Comparison of ENCODE assay signal across 8 cellular contexts in the genomic region with DNA sequence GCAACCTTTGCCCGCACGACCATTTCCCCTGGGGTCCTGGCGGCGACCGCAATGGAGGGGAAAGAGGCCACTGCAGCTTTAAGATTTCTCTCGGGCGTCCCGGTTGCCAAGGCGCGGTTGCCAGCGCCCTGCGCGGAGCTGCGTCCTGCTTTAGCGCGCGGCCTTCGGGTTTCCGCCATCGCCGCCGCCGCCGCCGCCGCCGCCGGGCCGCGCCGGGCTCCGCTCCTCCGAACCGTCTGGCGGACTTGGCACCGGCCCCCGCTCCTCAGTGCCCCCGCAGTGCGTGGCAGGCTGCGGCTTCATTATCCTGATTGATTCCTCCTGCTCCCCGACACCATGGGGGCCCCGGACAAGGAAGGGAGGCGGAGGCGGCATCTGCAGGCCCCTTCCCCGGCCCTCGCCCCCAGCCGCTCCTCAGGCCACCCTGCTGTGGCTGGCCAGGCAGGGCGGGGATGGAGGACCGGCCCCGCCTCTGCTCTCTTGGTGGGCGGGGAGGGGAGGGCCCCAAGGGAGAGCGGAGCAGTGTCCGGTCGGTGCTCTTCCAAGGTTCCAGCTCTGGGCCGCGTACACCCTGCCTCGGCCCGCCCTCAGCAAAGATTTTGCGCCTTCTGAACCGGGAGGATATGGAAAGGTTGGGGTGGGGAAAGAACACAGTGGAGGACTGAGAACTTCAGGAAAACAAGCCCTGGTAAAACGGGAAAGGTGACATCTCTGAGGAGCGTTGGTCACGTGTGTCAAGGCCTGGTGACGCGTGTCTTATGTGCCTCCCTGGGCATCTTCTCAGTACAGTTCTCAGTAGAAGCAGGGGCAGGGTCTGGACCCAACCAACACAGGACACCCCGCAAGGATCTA. TPM values are rescaled to one million over a fixed set of nuclear protein-coding genes. Genes with fewer than 3 reads are reported as not detected.
DNase-seq lines count a peak whose midpoint lies in the region; ATAC-seq and TF ChIP-seq lines count a peak whose summit lies in the region.

No MANE protein-coding gene starts in this region.

- no peaks in the 10 kb centered on the region for H3K4me1 ChIP-seq in colonic mucosa

- H3K9me3 ChIP-seq in T-helper 17 cell (ENCODE audit: control insufficient read depth, low read length, poor library complexity, severe bottlenecking) (no peaks in the 10 kb centered on the region), colonic mucosa (no peaks in the 10 kb centered on the region)

- H3K27ac Mint-ChIP-seq in T-helper 17 cell = no peak overlapping the region

- DNase-seq in EL (peak; percentile 82), T-helper 17 cell (no peak), colonic mucosa (peak; percentile 64), kidney tubule cell (ENCODE audit: low spot score) (peak; percentile 72), cortex of kidney (lab: John Stamatoyannopoulos, UW) (no peak)
- DNase-seq in stimulated activated CD4-positive, alpha-beta T cell treated with anti-CD3 and anti-CD28 coated beads, Interleukin-1b, Interleukin-23, amount 100 ng/mL, for 48 hours = peak; percentile 21

- TF ChIP-seq CTCF in colonic mucosa (IDR thresholded peaks at IDR 0.05) = no peak

- peak overlapping the region; percentile 81 for H3K4me3 Mint-ChIP-seq in T-helper 17 cell

- peak overlapping the region; percentile 58 for H3K4me3 ChIP-seq in colonic mucosa

- peak overlapping the region; percentile 48 to 68 for H3K9ac ChIP-seq in colonic mucosa (ENCODE audit: low read depth in 2 of 2, low read length in 2 of 2)

- H3K27me3 ChIP-seq in colonic mucosa = no peaks in the 10 kb centered on the region

- peak overlapping the region; percentile 69 for H3K27ac ChIP-seq in colonic mucosa

- no peak for TF ChIP-seq RAD21 in Ishikawa (IDR thresholded peaks at IDR 0.05; ENCODE audit: low read depth)

- H3K27me3 Mint-ChIP-seq in T-helper 17 cell = no peaks in the 10 kb centered on the region

- H3K36me3 ChIP-seq in colonic mucosa = no peaks in the 10 kb centered on the region

- TF ChIP-seq EP300 in Ishikawa (IDR thresholded peaks at IDR 0.05; ENCODE audit: borderline replicate concordance) = peak; percentile 19; the same call in 1 of the 2 replicates

- H3K36me3 Mint-ChIP-seq in T-helper 17 cell (ENCODE audit: low read depth) = peaks cover 5% of the 10 kb centered on the region

- intact Hi-C loops in colonic mucosa (cut with DNase I) = no loop called here

- ATAC-seq in T-helper 17 cell = peak; percentile 66
- ATAC-seq in GM21576 (IDR thresholded peaks at IDR 0.05; ENCODE audit: unreplicated experiment) = no peak

- H3K4me1 Mint-ChIP-seq in T-helper 17 cell = no peaks in the 10 kb centered on the region

TF ChIP-seq in Ishikawa, 13 proteins besides CTCF, POLR2A, EP300 and RAD21:
- no peak for TF ChIP-seq TEAD4 (IDR thresholded peaks at IDR 0.05)
- TF ChIP-seq FOXM1 (IDR thresholded peaks at IDR 0.05; ENCODE audit: borderline replicate concordance, low read depth) = no peak
- TF ChIP-seq, protein P1, sequence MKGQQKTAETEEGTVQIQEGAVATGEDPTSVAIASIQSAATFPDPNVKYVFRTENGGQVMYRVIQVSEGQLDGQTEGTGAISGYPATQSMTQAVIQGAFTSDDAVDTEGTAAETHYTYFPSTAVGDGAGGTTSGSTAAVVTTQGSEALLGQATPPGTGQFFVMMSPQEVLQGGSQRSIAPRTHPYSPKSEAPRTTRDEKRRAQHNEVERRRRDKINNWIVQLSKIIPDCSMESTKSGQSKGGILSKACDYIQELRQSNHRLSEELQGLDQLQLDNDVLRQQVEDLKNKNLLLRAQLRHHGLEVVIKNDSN (IDR thresholded peaks at IDR 0.05) = peak; percentile 90
- TF ChIP-seq, protein P2, sequence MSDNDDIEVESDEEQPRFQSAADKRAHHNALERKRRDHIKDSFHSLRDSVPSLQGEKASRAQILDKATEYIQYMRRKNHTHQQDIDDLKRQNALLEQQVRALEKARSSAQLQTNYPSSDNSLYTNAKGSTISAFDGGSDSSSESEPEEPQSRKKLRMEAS (IDR thresholded peaks at IDR 0.05) = peak; percentile 18
- peak; percentile 57 for TF ChIP-seq NFIC (IDR thresholded peaks at IDR 0.05)
- TF ChIP-seq TAF1 (IDR thresholded peaks at IDR 0.05; ENCODE audit: low read depth) = 0 out of 2 replicates have a peak, but pooled peaks have one; percentile 42
- TF ChIP-seq, protein P3, sequence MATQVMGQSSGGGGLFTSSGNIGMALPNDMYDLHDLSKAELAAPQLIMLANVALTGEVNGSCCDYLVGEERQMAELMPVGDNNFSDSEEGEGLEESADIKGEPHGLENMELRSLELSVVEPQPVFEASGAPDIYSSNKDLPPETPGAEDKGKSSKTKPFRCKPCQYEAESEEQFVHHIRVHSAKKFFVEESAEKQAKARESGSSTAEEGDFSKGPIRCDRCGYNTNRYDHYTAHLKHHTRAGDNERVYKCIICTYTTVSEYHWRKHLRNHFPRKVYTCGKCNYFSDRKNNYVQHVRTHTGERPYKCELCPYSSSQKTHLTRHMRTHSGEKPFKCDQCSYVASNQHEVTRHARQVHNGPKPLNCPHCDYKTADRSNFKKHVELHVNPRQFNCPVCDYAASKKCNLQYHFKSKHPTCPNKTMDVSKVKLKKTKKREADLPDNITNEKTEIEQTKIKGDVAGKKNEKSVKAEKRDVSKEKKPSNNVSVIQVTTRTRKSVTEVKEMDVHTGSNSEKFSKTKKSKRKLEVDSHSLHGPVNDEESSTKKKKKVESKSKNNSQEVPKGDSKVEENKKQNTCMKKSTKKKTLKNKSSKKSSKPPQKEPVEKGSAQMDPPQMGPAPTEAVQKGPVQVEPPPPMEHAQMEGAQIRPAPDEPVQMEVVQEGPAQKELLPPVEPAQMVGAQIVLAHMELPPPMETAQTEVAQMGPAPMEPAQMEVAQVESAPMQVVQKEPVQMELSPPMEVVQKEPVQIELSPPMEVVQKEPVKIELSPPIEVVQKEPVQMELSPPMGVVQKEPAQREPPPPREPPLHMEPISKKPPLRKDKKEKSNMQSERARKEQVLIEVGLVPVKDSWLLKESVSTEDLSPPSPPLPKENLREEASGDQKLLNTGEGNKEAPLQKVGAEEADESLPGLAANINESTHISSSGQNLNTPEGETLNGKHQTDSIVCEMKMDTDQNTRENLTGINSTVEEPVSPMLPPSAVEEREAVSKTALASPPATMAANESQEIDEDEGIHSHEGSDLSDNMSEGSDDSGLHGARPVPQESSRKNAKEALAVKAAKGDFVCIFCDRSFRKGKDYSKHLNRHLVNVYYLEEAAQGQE (IDR thresholded peaks at IDR 0.05; ENCODE audit: low read depth) = no peak
- no peak for TF ChIP-seq TCF12 (IDR thresholded peaks at IDR 0.05; ENCODE audit: low read depth)
- peak; percentile 39 for TF ChIP-seq EGR1 (IDR thresholded peaks at IDR 0.05)
- TF ChIP-seq YY1 (IDR thresholded peaks at IDR 0.05; ENCODE audit: low read depth) = peak; percentile 54; the same call in 1 of the 2 replicates
- no peak for TF ChIP-seq CEBPB (IDR thresholded peaks at IDR 0.05)
- TF ChIP-seq ZBTB7A (IDR thresholded peaks at IDR 0.05; ENCODE audit: low read depth) = peak; percentile 97
- TF ChIP-seq CREB1 (IDR thresholded peaks at IDR 0.05; ENCODE audit: low read depth) = no peak

RNA-seq across cellular contexts. Expression of a gene that starts 34.0 kb away (rescaled TPM):
- not detected for total RNA-seq in T-helper 17 cell
- not detected for total RNA-seq in colonic mucosa

RNA-seq across cellular contexts. Expression of a gene that starts 53.1 kb away (rescaled TPM):
- total RNA-seq in T-helper 17 cell (under 1 TPM; 0.22 to 0.42 TPM), colonic mucosa (100 to 1,000 TPM; 331 to 350 TPM)

Comparison
In these comparisons a context has a peak if more than half of its experiments do, and no peak if none do; other contexts are left out.
1. DNase-seq: peak in EL (single experiment), colonic mucosa (single experiment), kidney tubule cell (single experiment) and stimulated activated CD4-positive, alpha-beta T cell treated with anti-CD3 and anti-CD28 coated beads, Interleukin-1b, Interleukin-23, amount 100 ng/mL, for 48 hours (single experiment); none in T-helper 17 cell (0 of 3) and cortex of kidney (single experiment).
2. RNA of a gene that starts 53.1 kb away (total RNA-seq): 331 to 350 TPM in colonic mucosa; 0.22 to 0.42 TPM in T-helper 17 cell; every median in the first group is over 100 times any median in the second.